In genomic region chr15:28021281-28022039, GRCh38 we compare ENCODE assay signal across 8 cellular contexts.
DNase-seq lines count a peak whose midpoint lies in the region; FAIRE-seq and TF ChIP-seq lines count a peak whose summit lies in the region.

No MANE protein-coding gene starts in this region.

- TF ChIP-seq CTCF in colonic mucosa (IDR thresholded peaks at IDR 0.05) = peak; percentile 36

- H3K9me3 ChIP-seq in BLaER1 (peaks cover 3% of the 10 kb centered on the region; the same call in 1 of the 2 replicates), colonic mucosa (no peaks in the 10 kb centered on the region)

- no peak overlapping the region for H3K4me3 ChIP-seq in BLaER1
- no peak overlapping the region for H3K4me3 ChIP-seq in colonic mucosa

- H3K4me1 ChIP-seq in BLaER1 = peaks cover 53% of the 10 kb centered on the region
- no peaks in the 10 kb centered on the region for H3K4me1 ChIP-seq in colonic mucosa

- intact Hi-C loops in colonic mucosa (cut with DNase I) = loop anchor here (2.0 kb wide), 1 partner anchor 103 kb away; no protein-coding TSS in a partner anchor

- H4K20me1 ChIP-seq in BLaER1 = no peaks in the 10 kb centered on the region

- peak overlapping the region; percentile 59 for H3K4me2 ChIP-seq in BLaER1

- H3K36me3 ChIP-seq in BLaER1 = no peaks in the 10 kb centered on the region
- no peaks in the 10 kb centered on the region for H3K36me3 ChIP-seq in colonic mucosa

- peak; percentile 40 for DNase-seq in HTR-8/SVneo (ENCODE audit: insufficient read length, low spot score)
- peak; percentile 96 for DNase-seq in NCI-H748 (lab: John Stamatoyannopoulos, UW; ENCODE audit: unreplicated experiment)
- DNase-seq in colonic mucosa = peak; percentile 55
- DNase-seq in midbrain (lab: John Stamatoyannopoulos, UW) = peak; percentile 42
- no peak for DNase-seq in OCI-M2 (lab: John Stamatoyannopoulos, UW; ENCODE audit: unreplicated experiment)
- DNase-seq in activated CD4-positive, CD25-positive, alpha-beta regulatory T cell (lab: John Stamatoyannopoulos, UW) = no peak
- DNase-seq in NK-92 (lab: John Stamatoyannopoulos, UW; ENCODE audit: unreplicated experiment) = no peak

- no peaks in the 10 kb centered on the region for H3K27me3 ChIP-seq in BLaER1
- no peaks in the 10 kb centered on the region for H3K27me3 ChIP-seq in colonic mucosa

- no peak overlapping the region for H3K9ac ChIP-seq in BLaER1
- no peak overlapping the region for H3K9ac ChIP-seq in colonic mucosa (ENCODE audit: low read depth in 2 of 2, low read length in 2 of 2)

- H3K27ac ChIP-seq in BLaER1 (no peak overlapping the region), colonic mucosa (no peak overlapping the region)

- no peak for FAIRE-seq in HTR-8/SVneo (lab: Jason Lieb, UNC)

Comparison
In these comparisons a context has a peak if more than half of its experiments do, and no peak if none do; other contexts are left out.
1. DNase-seq: peak in HTR-8/SVneo (single experiment), NCI-H748 (single experiment), colonic mucosa (single experiment) and midbrain (single experiment); none in OCI-M2 (single experiment), activated CD4-positive, CD25-positive, alpha-beta regulatory T cell (0 of 4) and NK-92 (single experiment).